In the genomic region with DNA sequence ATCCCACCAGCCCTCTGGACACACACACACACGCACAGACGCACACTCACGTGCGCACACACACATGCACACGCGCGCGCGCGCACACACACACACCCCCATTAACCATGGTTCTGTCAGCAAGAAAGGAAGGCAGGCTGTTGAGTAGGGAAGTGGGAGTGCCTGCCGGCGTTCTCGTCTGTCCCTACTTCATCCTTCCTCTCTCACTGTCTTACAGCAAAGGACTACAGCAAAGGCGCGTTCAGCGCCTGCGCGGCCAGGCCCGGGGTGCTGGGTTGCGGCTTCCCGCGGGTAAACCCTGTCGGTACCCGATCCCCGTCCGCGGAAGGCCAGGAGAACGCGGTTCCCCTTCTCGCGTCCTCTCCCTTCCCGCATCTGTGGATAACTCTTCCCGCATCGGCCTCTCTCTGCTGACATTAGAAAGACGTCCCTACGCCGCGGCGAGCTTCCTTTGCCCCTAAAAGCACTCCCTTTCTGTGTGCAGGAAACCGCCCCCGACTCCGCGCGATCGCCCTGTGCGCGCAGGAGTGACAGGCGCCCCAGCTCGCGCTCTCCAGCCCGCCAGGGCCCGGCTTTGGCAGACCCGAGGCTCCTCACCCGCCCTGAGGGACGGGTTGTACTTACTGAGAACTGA, we compare ENCODE assay signal across 8 cellular contexts.
DNase-seq lines count a peak whose midpoint lies in the region; ATAC-seq and TF ChIP-seq lines count a peak whose summit lies in the region.

No MANE protein-coding gene starts in this region.

- 1 to 8% (median 2%) methylated on average over 37 to 55 of the region's 55 CpGs for WGBS in heart left ventricle, 4 donors

- H3K9me3 Mint-ChIP-seq in IgD-negative memory B cell (no peaks in the 10 kb centered on the region), progenitor cell of endocrine pancreas (ENCODE audit: low read depth) (no peaks in the 10 kb centered on the region)
- H3K9me3 Mint-ChIP-seq in activated T-helper 2 cell treated with anti-CD3 and anti-CD28 coated beads, Interferon-gamma antibody, Interleukin-2, Interleukin-4, amounts not matched to agents 10 μg/mL and 5 μg/mL and 100 μg/mL, durations not matched to agents 14 hours and 24 hours and 36 hours = no peaks in the 10 kb centered on the region

- peak; percentile 51 for DNase-seq in EL
- DNase-seq in activated T-helper 2 cell treated with anti-CD3 and anti-CD28 coated beads, Interferon-gamma antibody, Interleukin-2, Interleukin-4, amounts not matched to agents 10 μg/mL and 5 μg/mL and 100 μg/mL, durations not matched to agents 14 hours and 24 hours and 36 hours (ENCODE audit: low spot score) = peak; percentile 15
- peak; percentile 40 to 86 (median 59) for DNase-seq in heart left ventricle
- peak; percentile 14 for DNase-seq in progenitor cell of endocrine pancreas (ENCODE audit: low spot score, unreplicated experiment)
- no peak for DNase-seq in activated CD4-positive, CD25-positive, alpha-beta regulatory T cell treated with anti-CD3 and anti-CD28 coated beads, Interleukin-2, amount 50 U/mL, for 72 hours
- DNase-seq in SKM-1 (lab: John Stamatoyannopoulos, UW; ENCODE audit: unreplicated experiment) = no peak

- no peaks in the 10 kb centered on the region for H3K36me3 Mint-ChIP-seq in IgD-negative memory B cell
- no peaks in the 10 kb centered on the region for H3K36me3 Mint-ChIP-seq in activated T-helper 2 cell treated with anti-CD3 and anti-CD28 coated beads, Interferon-gamma antibody, Interleukin-2, Interleukin-4, amounts not matched to agents 10 μg/mL and 5 μg/mL and 100 μg/mL, durations not matched to agents 14 hours and 24 hours and 36 hours (ENCODE audit: low read depth)
- H3K36me3 Mint-ChIP-seq in progenitor cell of endocrine pancreas (ENCODE audit: insufficient read depth) = no peaks in the 10 kb centered on the region

- TF ChIP-seq POLR2A in heart left ventricle (IDR thresholded peaks at IDR 0.05) = no peak

- H3K27me3 Mint-ChIP-seq in IgD-negative memory B cell = peaks cover 28% of the 10 kb centered on the region
- peaks cover 40% of the 10 kb centered on the region for H3K27me3 Mint-ChIP-seq in activated T-helper 2 cell treated with anti-CD3 and anti-CD28 coated beads, Interferon-gamma antibody, Interleukin-2, Interleukin-4, amounts not matched to agents 10 μg/mL and 5 μg/mL and 100 μg/mL, durations not matched to agents 14 hours and 24 hours and 36 hours (ENCODE audit: low read depth)
- H3K27me3 Mint-ChIP-seq in progenitor cell of endocrine pancreas = peaks cover 61% of the 10 kb centered on the region

- H3K4me1 Mint-ChIP-seq in IgD-negative memory B cell (peaks cover 0 to 4% (median 0%) of the 10 kb centered on the region in 3 donors), progenitor cell of endocrine pancreas (ENCODE audit: low read depth) (peaks cover 2% of the 10 kb centered on the region)
- H3K4me1 Mint-ChIP-seq in activated T-helper 2 cell treated with anti-CD3 and anti-CD28 coated beads, Interferon-gamma antibody, Interleukin-2, Interleukin-4, amounts not matched to agents 10 μg/mL and 5 μg/mL and 100 μg/mL, durations not matched to agents 14 hours and 24 hours and 36 hours (ENCODE audit: low read depth) = peaks cover 4% of the 10 kb centered on the region

- H3K27ac ChIP-seq in heart left ventricle = peak overlapping the region; percentile 41 to 91 (median 79)

- no peaks in the 10 kb centered on the region for H3K36me3 ChIP-seq in heart left ventricle

- H3K9me3 ChIP-seq in heart left ventricle = peaks cover 0 to 9% (median 0%) of the 10 kb centered on the region in 12 donors

- TF ChIP-seq CTCF in heart left ventricle (IDR thresholded peaks at IDR 0.05) (no peak), progenitor cell of endocrine pancreas (IDR thresholded peaks at IDR 0.05; ENCODE audit: unreplicated experiment) (no peak)

- peak overlapping the region in 11 of 12 donors; percentile 18 to 60 (median 48) for H3K4me3 ChIP-seq in heart left ventricle

- H3K4me1 ChIP-seq in heart left ventricle = peaks cover 0 to 40% (median 18%) of the 10 kb centered on the region in 12 donors

- ATAC-seq in heart left ventricle = peak; percentile 50 to 85 (median 77)
- ATAC-seq in GM21529 (IDR thresholded peaks at IDR 0.05; ENCODE audit: unreplicated experiment) = no peak

- H3K4me3 Mint-ChIP-seq in IgD-negative memory B cell = peak overlapping the region in 3 of 4 donors; percentile 17 to 85 (median 29)
- peak overlapping the region; percentile 69 for H3K4me3 Mint-ChIP-seq in activated T-helper 2 cell treated with anti-CD3 and anti-CD28 coated beads, Interferon-gamma antibody, Interleukin-2, Interleukin-4, amounts not matched to agents 10 μg/mL and 5 μg/mL and 100 μg/mL, durations not matched to agents 14 hours and 24 hours and 36 hours (ENCODE audit: low read depth)
- H3K4me3 Mint-ChIP-seq in progenitor cell of endocrine pancreas (ENCODE audit: low read depth) = peak overlapping the region; percentile 80

- intact Hi-C loops in activated T-helper 2 cell treated with anti-CD3 and anti-CD28 coated beads, Interferon-gamma antibody, Interleukin-2, Interleukin-4, amounts not matched to agents 10 μg/mL and 5 μg/mL and 100 μg/mL, durations not matched to agents 14 hours and 24 hours and 36 hours (cut with micrococcal nuclease) = no loop called here
- intact Hi-C loops in heart left ventricle (cut with DNase I) = loop anchor here in 1 of 10 donors (5.0 kb wide), 2 partner anchors 70 to 90 kb away; no protein-coding TSS in a partner anchor

- H3K27ac Mint-ChIP-seq in IgD-negative memory B cell = no peak overlapping the region
- no peak overlapping the region for H3K27ac Mint-ChIP-seq in activated T-helper 2 cell treated with anti-CD3 and anti-CD28 coated beads, Interferon-gamma antibody, Interleukin-2, Interleukin-4, amounts not matched to agents 10 μg/mL and 5 μg/mL and 100 μg/mL, durations not matched to agents 14 hours and 24 hours and 36 hours
- no peak overlapping the region for H3K27ac Mint-ChIP-seq in progenitor cell of endocrine pancreas

- H3K27me3 ChIP-seq in heart left ventricle = peaks cover 0 to 11% (median 0%) of the 10 kb centered on the region in 9 donors

Comparison
In these comparisons a context has a peak if more than half of its experiments do, and no peak if none do; other contexts are left out.
1. DNase-seq: peak in EL (single experiment), activated T-helper 2 cell treated with anti-CD3 and anti-CD28 coated beads, Interferon-gamma antibody, Interleukin-2, Interleukin-4, amounts not matched to agents 10 μg/mL and 5 μg/mL and 100 μg/mL, durations not matched to agents 14 hours and 24 hours and 36 hours (single experiment), heart left ventricle (5 of 5) and progenitor cell of endocrine pancreas (single experiment); none in activated CD4-positive, CD25-positive, alpha-beta regulatory T cell treated with anti-CD3 and anti-CD28 coated beads, Interleukin-2, amount 50 U/mL, for 72 hours (single experiment) and SKM-1 (single experiment).
2. H3K4me3 Mint-ChIP-seq: peak in every context shown above with its lines; median percentile 80 in progenitor cell of endocrine pancreas; 69 in activated T-helper 2 cell treated with anti-CD3 and anti-CD28 coated beads, Interferon-gamma antibody, Interleukin-2, Interleukin-4, amounts not matched to agents 10 μg/mL and 5 μg/mL and 100 μg/mL, durations not matched to agents 14 hours and 24 hours and 36 hours; 29 in IgD-negative memory B cell.